ENCODE assay signal across 9 cellular contexts in the genomic region with DNA sequence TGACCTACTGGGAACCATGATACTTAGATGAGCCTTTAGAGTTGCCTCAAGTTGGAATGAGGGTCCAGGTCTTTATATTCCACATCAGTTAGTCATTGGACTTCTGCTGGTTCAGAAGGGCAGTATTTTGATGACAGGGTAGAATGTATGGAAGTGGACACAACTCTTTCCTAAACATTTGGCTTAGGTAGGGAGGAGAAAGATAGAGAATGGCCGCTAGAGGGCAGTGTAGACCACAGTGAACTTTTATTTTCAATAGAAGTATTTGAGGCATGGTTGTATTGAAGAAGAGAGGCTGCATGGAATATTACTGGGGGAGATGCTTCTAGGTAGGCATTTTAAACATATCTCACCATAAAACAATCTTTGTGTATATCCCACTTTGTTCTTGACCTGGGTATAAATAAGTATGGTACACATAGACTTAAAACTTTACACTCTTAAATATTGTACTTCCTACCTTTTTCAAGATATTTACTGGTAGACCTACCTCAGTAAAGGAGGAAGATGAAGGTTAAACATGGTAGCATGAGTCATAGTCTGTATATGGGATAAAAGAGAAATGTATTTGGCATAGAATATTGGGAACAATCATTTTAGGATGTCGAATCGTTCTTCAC.
DNase-seq lines count a peak whose midpoint lies in the region; ATAC-seq and TF ChIP-seq lines count a peak whose summit lies in the region.
"Had no signal": no experiment of that assay in that cellular context is flagged by ENCODE, and none has a peak within 500 bp of the region (broad histone marks: within the 10 kb centered on the region; RNA-seq: fewer than 3 reads in every experiment).

No MANE protein-coding gene starts in this region.

- TF ChIP-seq CTCF in glutamatergic neuron (IDR thresholded peaks at IDR 0.05; ENCODE audit: partially characterized antibody, unreplicated experiment) = peak; percentile 82

- H3K36me3 Mint-ChIP-seq in activated T-helper 17 cell treated with anti-CD3 and anti-CD28 coated beads, Interleukin-2, amount 50 U/mL, for 72 hours (ENCODE audit: low read depth) = no peaks in the 10 kb centered on the region
- no peaks in the 10 kb centered on the region for H3K36me3 Mint-ChIP-seq in glutamatergic neuron (ENCODE audit: unreplicated experiment)
- H3K36me3 Mint-ChIP-seq: activated naive CD4-positive, alpha-beta T cell treated with anti-CD3 and anti-CD28 coated beads, Interleukin-2, amount 50 U/mL, for 72 hours had no signal

- DNase-seq in COR-L47 (lab: John Stamatoyannopoulos, UW) = peak; percentile 12
- DNase-seq in NCI-H82 treated with DMSO at 0.1 percent for 48 hours (lab: John Stamatoyannopoulos, UW; ENCODE audit: unreplicated experiment) = peak; percentile 44
- peak; percentile 58 for DNase-seq in glutamatergic neuron
- peak; percentile 70 for DNase-seq in renal cortical epithelial cell (ENCODE audit: low read depth)

- no peaks in the 10 kb centered on the region for H3K9me3 Mint-ChIP-seq in activated T-helper 17 cell treated with anti-CD3 and anti-CD28 coated beads, Interleukin-2, amount 50 U/mL, for 72 hours
- H3K9me3 Mint-ChIP-seq in glutamatergic neuron (ENCODE audit: unreplicated experiment) = no peaks in the 10 kb centered on the region
- H3K9me3 Mint-ChIP-seq: activated naive CD4-positive, alpha-beta T cell treated with anti-CD3 and anti-CD28 coated beads, Interleukin-2, amount 50 U/mL, for 72 hours had no signal

- no peaks in the 10 kb centered on the region for H3K27me3 Mint-ChIP-seq in activated T-helper 17 cell treated with anti-CD3 and anti-CD28 coated beads, Interleukin-2, amount 50 U/mL, for 72 hours
- no peaks in the 10 kb centered on the region for H3K27me3 Mint-ChIP-seq in glutamatergic neuron (ENCODE audit: unreplicated experiment)

- no peak overlapping the region for H3K4me3 Mint-ChIP-seq in activated T-helper 17 cell treated with anti-CD3 and anti-CD28 coated beads, Interleukin-2, amount 50 U/mL, for 72 hours
- H3K4me3 Mint-ChIP-seq in glutamatergic neuron (ENCODE audit: unreplicated experiment) = no peak overlapping the region

- no peak overlapping the region for H3K27ac Mint-ChIP-seq in activated T-helper 17 cell treated with anti-CD3 and anti-CD28 coated beads, Interleukin-2, amount 50 U/mL, for 72 hours
- H3K27ac Mint-ChIP-seq in glutamatergic neuron (ENCODE audit: unreplicated experiment) = no peak overlapping the region
- H3K27ac Mint-ChIP-seq: activated naive CD4-positive, alpha-beta T cell treated with anti-CD3 and anti-CD28 coated beads, Interleukin-2, amount 50 U/mL, for 72 hours had no signal

- ATAC-seq in GM18907 (IDR thresholded peaks at IDR 0.05; ENCODE audit: unreplicated experiment) (peak; percentile 85), HG03159 (IDR thresholded peaks at IDR 0.05; ENCODE audit: unreplicated experiment) (peak; percentile 78), GM21576 (IDR thresholded peaks at IDR 0.05; ENCODE audit: unreplicated experiment) (no peak)
- ATAC-seq in activated T-helper 17 cell treated with anti-CD3 and anti-CD28 coated beads, Interleukin-2, amount 50 U/mL, for 72 hours (replicated peaks) = peak; percentile 24

- H3K4me1 Mint-ChIP-seq in activated T-helper 17 cell treated with anti-CD3 and anti-CD28 coated beads, Interleukin-2, amount 50 U/mL, for 72 hours = no peaks in the 10 kb centered on the region
- H3K4me1 Mint-ChIP-seq in glutamatergic neuron (ENCODE audit: low read depth, unreplicated experiment) = no peaks in the 10 kb centered on the region

Comparison
In these comparisons a context has a peak if more than half of its experiments do, and no peak if none do; other contexts are left out.
1. DNase-seq: peak in every context shown above with its lines; median percentile 70 in renal cortical epithelial cell; 58 in glutamatergic neuron; 44 in NCI-H82 treated with DMSO at 0.1 percent for 48 hours; 12 in COR-L47.